In the genomic region with DNA sequence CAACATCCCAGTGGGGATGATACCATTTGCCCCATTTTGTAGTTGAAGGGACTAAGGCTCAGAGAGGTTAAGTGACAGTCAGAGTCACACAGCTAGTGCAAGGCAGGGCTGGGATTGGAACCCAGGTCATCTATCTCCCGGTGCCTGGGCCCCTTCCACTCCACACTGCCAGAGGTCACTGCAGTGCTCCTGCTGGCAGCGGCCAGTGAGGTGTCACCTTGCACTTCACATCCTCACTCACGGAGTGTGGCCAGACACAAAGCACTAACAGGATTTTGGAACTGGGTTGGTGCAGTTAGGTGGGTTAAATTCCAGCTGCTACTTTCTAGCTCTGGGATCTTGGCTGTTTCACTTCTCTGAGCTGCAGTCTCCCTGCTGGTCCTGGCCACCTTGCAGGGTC, we compare ENCODE assay signal across 22 cellular contexts.
DNase-seq lines count a peak whose midpoint lies in the region; ATAC-seq, FAIRE-seq and TF ChIP-seq lines count a peak whose summit lies in the region.
"Had no signal": no experiment of that assay in that cellular context is flagged by ENCODE, and none has a peak within 500 bp of the region (broad histone marks: within the 10 kb centered on the region; RNA-seq: fewer than 3 reads in every experiment).

No MANE protein-coding gene starts in this region.

- TF ChIP-seq POLR2A in GM12891 (IDR thresholded peaks at IDR 0.05; ENCODE audit: low read depth, low read length), result no peak

- intact Hi-C loops in psoas muscle (cut with DNase I), result no loop called here

- no peaks in the 10 kb centered on the region for H3K36me3 ChIP-seq in psoas muscle (ENCODE audit: insufficient read depth in 1 of 2, low read depth in 1 of 2)
- H3K36me3 ChIP-seq: SJSA1 had no signal

- no peak overlapping the region for H3K4me3 ChIP-seq in psoas muscle
- H3K4me3 ChIP-seq: SJSA1 had no signal

- no peak for ATAC-seq in psoas muscle
- ATAC-seq: CD8-positive, alpha-beta T cell; HCT116 had no signal

- H3K9me3 ChIP-seq in psoas muscle, result no peaks in the 10 kb centered on the region
- H3K9me3 ChIP-seq: Caco-2, SJSA1 had no signal

- peak overlapping the region; percentile 58 for H3K27ac ChIP-seq in cingulate gyrus (ENCODE audit: low read depth, low read length)
- H3K27ac ChIP-seq in psoas muscle, result no peak overlapping the region
- H3K27ac ChIP-seq: 22Rv1, C4-2B, KMS-11, SJSA1 had no signal

- DNase-seq in NCI-H82 (lab: John Stamatoyannopoulos, UW) (peak; percentile 47), NCI-H82 treated with DMSO at 0.1 percent for 48 hours (lab: John Stamatoyannopoulos, UW; ENCODE audit: unreplicated experiment) (no peak), GM12891 (ENCODE audit: insufficient read length, low spot score) (no peak), superior temporal gyrus (ENCODE audit: extremely low spot score) (peak; percentile 31), psoas muscle (no peak)
- no peak for DNase-seq in activated CD8-positive, alpha-beta memory T cell treated with anti-CD3 and anti-CD28 coated beads, Interleukin-2, amount 50 U/mL, for 48 hours
- DNase-seq: Caco-2, GF-D8, MM.1S, NCI-H1048, NCI-H2029 treated with DMSO at 0.1 percent for 48 hours, NCI-H345, NCI-H510A treated with DMSO at 0.1 percent for 48 hours had no signal

- TF ChIP-seq CTCF in psoas muscle (IDR thresholded peaks at IDR 0.05), result no peak

- peaks cover 0 to 6% (median 0%) of the 10 kb centered on the region in 3 donors for H3K27me3 ChIP-seq in psoas muscle (ENCODE audit: insufficient read depth in 3 of 3, low read length in 2 of 3)
- H3K27me3 ChIP-seq: SJSA1 had no signal

- no peaks in the 10 kb centered on the region for H3K4me1 ChIP-seq in psoas muscle
- H3K4me1 ChIP-seq: Caco-2, SJSA1 had no signal

- 41 to 64% (median 50%) methylated on average over 3 of the region's 3 CpGs for WGBS in psoas muscle, 3 donors

- FAIRE-seq in GM12891 (lab: Jason Lieb, UNC), result peak; percentile 40
- FAIRE-seq: GM12892, H1 had no signal

TF ChIP-seq in GM12891, 5 proteins besides CTCF, POLR2A, EP300 and RAD21:
- no peak for TF ChIP-seq PAX5 (IDR thresholded peaks at IDR 0.05; ENCODE audit: insufficient read depth, low read length, severe bottlenecking)
- no peak for TF ChIP-seq SPI1 (IDR thresholded peaks at IDR 0.05; ENCODE audit: low read depth, low read length)
- TF ChIP-seq POLR2AphosphoS5 (IDR thresholded peaks at IDR 0.05; ENCODE audit: low read depth, low read length), result no peak
- TF ChIP-seq TAF1 (IDR thresholded peaks at IDR 0.05; ENCODE audit: low read depth, low read length), result no peak
- TF ChIP-seq POU2F2 (IDR thresholded peaks at IDR 0.05; ENCODE audit: low read depth, low read length), result no peak

Comparison
In these comparisons a context has a peak if more than half of its experiments do, and no peak if none do; other contexts are left out.
1. DNase-seq: peak in NCI-H82 (single experiment) and superior temporal gyrus (single experiment); none in NCI-H82 treated with DMSO at 0.1 percent for 48 hours (single experiment), GM12891 (single experiment), activated CD8-positive, alpha-beta memory T cell treated with anti-CD3 and anti-CD28 coated beads, Interleukin-2, amount 50 U/mL, for 48 hours (single experiment) and psoas muscle (0 of 2).